14 cellular contexts compared by ENCODE assay signal in the genomic region with DNA sequence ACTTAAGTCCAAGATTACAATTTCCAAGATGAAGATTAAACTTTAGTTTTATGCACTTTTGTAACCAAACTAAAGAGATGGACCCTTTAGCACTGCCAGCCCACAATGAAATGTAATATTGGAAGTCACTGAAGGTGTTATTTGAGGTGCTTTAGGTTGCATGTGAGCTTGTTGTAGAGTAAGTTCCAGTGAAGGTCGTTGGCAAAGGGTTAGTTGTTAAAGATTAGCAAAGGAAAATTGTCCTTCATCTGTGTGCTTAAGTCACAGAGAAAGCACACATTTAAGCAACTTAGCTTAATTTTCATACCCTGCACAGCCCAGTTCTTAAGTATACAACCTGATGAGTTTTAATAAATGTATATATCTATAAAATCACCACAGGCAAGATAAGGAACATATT.
"Had no signal": no experiment of that assay in that cellular context is flagged by ENCODE, and none has a peak within 500 bp of the region (broad histone marks: within the 10 kb centered on the region; RNA-seq: fewer than 3 reads in every experiment).

No MANE protein-coding gene starts in this region.

- H3K27ac Mint-ChIP-seq: dendritic cell treated with granulocyte-macrophage colony-stimulating factor and Interleukin-4, amounts not matched to agents 40 ng/mL and 50 ng/mL, for 4 days; nephron progenitor cell had no signal

- H3K36me3 ChIP-seq: ascending aorta, left lung, prostate gland, right lobe of liver had no signal

- H3K4me3 ChIP-seq: ascending aorta, left lung, prostate gland, right lobe of liver, SK-N-MC had no signal

- H3K27me3 Mint-ChIP-seq: dendritic cell treated with granulocyte-macrophage colony-stimulating factor and Interleukin-4, amounts not matched to agents 40 ng/mL and 50 ng/mL, for 4 days had no signal

- H3K4me1 ChIP-seq: prostate gland had no signal

- DNase-seq: activated CD4-positive, CD25-positive, alpha-beta regulatory T cell treated with anti-CD3 and anti-CD28 coated beads, Interleukin-2, amount 50 U/mL, for 72 hours; activated gamma-delta T cell treated with Interleukin-2 at 50 U/mL for 16 hours; activated T-cell treated with anti-CD3 and anti-CD28 coated beads, Interleukin-2, amount 50 U/mL, for 4 hours; effector memory CD4-positive, alpha-beta T cell; left lung; mesendoderm; nephron progenitor cell; occipital lobe; right lobe of liver; T-helper 9 cell had no signal

- H3K9me3 ChIP-seq: ascending aorta, left lung, prostate gland, right lobe of liver had no signal

- H3K9me3 Mint-ChIP-seq: activated T-cell treated with anti-CD3 and anti-CD28 coated beads, Interleukin-2, amount 50 U/mL, for 4 hours; dendritic cell treated with granulocyte-macrophage colony-stimulating factor and Interleukin-4, amounts not matched to agents 40 ng/mL and 50 ng/mL, for 4 days had no signal

- H3K27me3 ChIP-seq: ascending aorta, left lung, right lobe of liver had no signal

- H3K4me3 Mint-ChIP-seq: activated T-cell treated with anti-CD3 and anti-CD28 coated beads, Interleukin-2, amount 50 U/mL, for 4 hours; dendritic cell treated with granulocyte-macrophage colony-stimulating factor and Interleukin-4, amounts not matched to agents 40 ng/mL and 50 ng/mL, for 4 days; nephron progenitor cell had no signal

- H3K27ac ChIP-seq: prostate gland, right lobe of liver, SK-N-MC had no signal
